Comparison of ENCODE assay signal across 9 cellular contexts in the genomic region with DNA sequence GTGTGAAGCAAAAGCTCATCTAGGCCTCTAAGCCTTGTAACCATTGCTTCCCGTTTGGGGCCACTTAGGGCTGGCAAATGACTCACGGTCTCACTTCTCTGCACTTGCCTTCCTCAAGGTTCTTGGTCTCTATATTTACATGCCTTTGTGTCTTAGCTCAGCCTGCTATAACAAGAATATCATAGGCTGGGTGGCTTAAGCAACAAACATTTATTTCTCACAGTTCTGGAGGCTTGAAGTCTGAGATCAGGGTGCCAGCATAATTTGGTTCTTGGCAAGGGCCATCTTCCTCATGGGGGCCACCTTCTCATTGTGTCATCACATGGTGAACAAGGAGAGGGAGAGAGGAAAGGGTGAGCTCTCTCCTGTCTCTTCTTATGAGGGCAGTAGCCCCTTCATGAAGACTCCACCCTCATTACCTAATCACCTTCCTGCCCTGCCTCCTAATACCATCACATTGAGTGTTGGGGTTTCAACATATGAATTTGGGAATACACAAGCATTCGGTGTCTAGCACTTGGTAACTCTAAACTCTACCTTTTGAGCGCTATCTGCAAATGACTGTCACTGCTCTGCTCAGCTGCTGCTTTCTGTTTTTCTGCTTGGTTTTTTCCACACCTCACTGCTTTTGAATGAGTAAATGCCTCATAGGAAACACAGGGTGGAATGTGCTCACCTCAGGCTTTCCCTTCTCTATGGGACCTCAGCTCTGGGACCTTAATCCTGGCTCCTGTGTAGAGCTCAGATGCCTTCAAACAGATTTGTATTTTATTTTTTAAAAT. TPM values are rescaled to one million over a fixed set of nuclear protein-coding genes. Genes with fewer than 3 reads are reported as not detected.
DNase-seq lines count a peak whose midpoint lies in the region; ATAC-seq and TF ChIP-seq lines count a peak whose summit lies in the region.
"Had no signal": no experiment of that assay in that cellular context is flagged by ENCODE, and none has a peak within 500 bp of the region (broad histone marks: within the 10 kb centered on the region; RNA-seq: fewer than 3 reads in every experiment).

No MANE protein-coding gene starts in this region.

- DNase-seq in BJ (ENCODE audit: low read depth) (peak; percentile 69), NOMO-1 (lab: John Stamatoyannopoulos, UW; ENCODE audit: unreplicated experiment in 2 of 2) (peak; percentile 90 to 95), fibroblast of peridontal ligament (ENCODE audit: extremely low read depth) (peak; percentile 82), upper lobe of right lung (no peak), NCI-H2029 treated with DMSO at 0.1 percent for 48 hours (lab: John Stamatoyannopoulos, UW) (no peak), mesenteric fat pad (ENCODE audit: low spot score) (no peak)
- no peak for DNase-seq in effector memory CD8-positive, alpha-beta T cell

- TF ChIP-seq CTCF in BJ (IDR thresholded peaks at IDR 0.05; ENCODE audit: insufficient read depth, low read depth, low read length) (no peak), upper lobe of right lung (IDR thresholded peaks at IDR 0.05) (no peak)

- no peaks in the 10 kb centered on the region for H3K36me3 Mint-ChIP-seq in effector memory CD8-positive, alpha-beta T cell (ENCODE audit: insufficient read depth)

- POLR2A ChIA-PET in BJ (lab: Charles Lee): interaction anchor here (1.0 kb wide), 1 partner anchor 8 kb away, joined by 3 read pairs; no protein-coding TSS in a partner anchor

- intact Hi-C loops in upper lobe of right lung (cut with DNase I): no loop called here

- no peaks in the 10 kb centered on the region for H3K9me3 ChIP-seq in upper lobe of right lung

- H3K4me3 Mint-ChIP-seq in effector memory CD8-positive, alpha-beta T cell: no peak overlapping the region

- no peak overlapping the region for H3K27ac ChIP-seq in upper lobe of right lung
- H3K27ac ChIP-seq: cardiac muscle cell had no signal

- H3K4me1 Mint-ChIP-seq in effector memory CD8-positive, alpha-beta T cell (ENCODE audit: low read depth in 2 of 2): no peaks in the 10 kb centered on the region

- H3K4me3 ChIP-seq in BJ (ENCODE audit: low read depth, low read length): no peak overlapping the region
- no peak overlapping the region for H3K4me3 ChIP-seq in upper lobe of right lung
- H3K4me3 ChIP-seq: cardiac muscle cell had no signal

- ATAC-seq in GM21526 (IDR thresholded peaks at IDR 0.05; ENCODE audit: low FRiP score, unreplicated experiment) (peak; percentile 83), upper lobe of right lung (peak; percentile 80)
- no peak for ATAC-seq in effector memory CD8-positive, alpha-beta T cell (replicated peaks)

- H3K27ac Mint-ChIP-seq in effector memory CD8-positive, alpha-beta T cell: no peak overlapping the region

- H3K36me3 ChIP-seq in BJ (ENCODE audit: control insufficient read depth, insufficient read depth, low read length): no peaks in the 10 kb centered on the region
- no peaks in the 10 kb centered on the region for H3K36me3 ChIP-seq in upper lobe of right lung
- H3K36me3 ChIP-seq: cardiac muscle cell had no signal

- CTCF ChIA-PET in BJ (lab: Yijun Ruan, JAX): interaction anchor here (1.1 to 1.3 kb wide), 3 partner anchors 9 to 593 kb away, joined by 3 read pairs; no protein-coding TSS in a partner anchor

- H3K27me3 ChIP-seq in BJ (ENCODE audit: control insufficient read depth, insufficient read depth, low read length): no peaks in the 10 kb centered on the region
- no peaks in the 10 kb centered on the region for H3K27me3 ChIP-seq in upper lobe of right lung
- H3K27me3 ChIP-seq: cardiac muscle cell had no signal

- peaks cover 7% of the 10 kb centered on the region for H3K4me1 ChIP-seq in upper lobe of right lung

- H3K27me3 Mint-ChIP-seq in effector memory CD8-positive, alpha-beta T cell: peaks cover 15 to 16% of the 10 kb centered on the region in 2 donors

- H3K9me3 Mint-ChIP-seq in effector memory CD8-positive, alpha-beta T cell: no peaks in the 10 kb centered on the region

RNA-seq across cellular contexts. Expression of gene ME3, which starts 16.2 kb away (rescaled TPM):
- polyA plus RNA-seq in BJ (2011; rRNA removed): 9.7 and 15.8 TPM in 2 replicates
- polyA minus RNA-seq in BJ (2011; rRNA and poly(A)+ RNA removed): 18.0 and 37.1 TPM in 2 replicates
- total RNA-seq in upper lobe of right lung (24.7 TPM), mesenteric fat pad (49.4 TPM)

Comparison
In these comparisons a context has a peak if more than half of its experiments do, and no peak if none do; other contexts are left out.
1. DNase-seq: peak in BJ (single experiment), NOMO-1 (2 of 2) and fibroblast of peridontal ligament (single experiment); none in upper lobe of right lung (single experiment), NCI-H2029 treated with DMSO at 0.1 percent for 48 hours (single experiment), mesenteric fat pad (single experiment) and effector memory CD8-positive, alpha-beta T cell (0 of 3).